ENCODE assay signal across 8 cellular contexts in the genomic region with DNA sequence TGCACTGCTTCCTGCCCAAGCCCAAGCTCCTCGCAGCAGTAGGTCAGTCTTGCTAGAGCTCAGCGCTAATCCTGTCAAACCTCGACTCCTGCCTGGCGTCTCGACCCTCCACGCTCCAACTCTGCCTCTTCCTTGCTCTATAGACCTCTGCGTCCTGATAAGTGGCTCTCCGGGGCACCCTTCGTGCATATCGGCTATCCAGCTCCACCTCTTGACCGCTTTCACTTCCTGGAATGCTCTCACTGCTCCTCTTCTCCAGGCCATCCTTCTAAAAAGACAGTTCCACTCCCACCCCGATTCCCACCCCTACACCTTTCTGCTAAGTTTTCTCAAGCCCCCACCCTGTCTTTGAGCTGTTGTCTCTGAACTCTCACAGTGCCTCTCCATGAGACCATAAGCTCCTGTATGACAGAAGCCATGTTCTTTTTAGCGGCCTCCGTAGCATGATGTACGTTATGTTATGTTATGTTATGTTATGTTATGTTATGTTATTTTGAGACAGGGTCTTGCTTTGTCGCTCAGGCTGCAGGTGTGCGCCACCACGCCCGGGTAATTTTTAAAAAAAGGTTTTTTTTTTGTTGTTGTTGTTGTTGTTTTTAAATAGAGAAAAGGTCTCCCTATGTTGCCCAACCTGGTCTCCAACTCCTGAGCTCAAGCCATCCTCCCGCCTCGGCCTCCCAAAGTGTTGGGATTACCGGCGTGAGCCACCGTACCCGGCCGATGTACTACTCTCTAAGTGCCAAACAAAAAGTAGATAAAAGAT. TPM values are rescaled to one million over a fixed set of nuclear protein-coding genes. Genes with fewer than 3 reads are reported as not detected.
DNase-seq lines count a peak whose midpoint lies in the region; TF ChIP-seq lines count a peak whose summit lies in the region.

No MANE protein-coding gene starts in this region.

- DNase-seq in GM03348 (ENCODE audit: low spot score) = peak; percentile 63
- DNase-seq in T-helper 9 cell = peak; percentile 10
- DNase-seq in fibroblast of mammary gland (ENCODE audit: low read depth) = peak; percentile 45
- no peak for DNase-seq in neuronal stem cell (ENCODE audit: low spot score)
- no peak for DNase-seq in NCI-H1417 treated with DMSO at 0.1 percent for 48 hours (lab: John Stamatoyannopoulos, UW)
- DNase-seq in globus pallidus (ENCODE audit: low spot score) = no peak
- DNase-seq in putamen (ENCODE audit: low spot score) = no peak

- H2BK12ac ChIP-seq in neuronal stem cell (ENCODE audit: low read length) = no peak overlapping the region

- H3K4me1 ChIP-seq in HUES64 (ENCODE audit: insufficient read depth, low read length) (peaks cover 19% of the 10 kb centered on the region), neuronal stem cell (ENCODE audit: control insufficient read depth in 2 of 2, insufficient read depth in 1 of 2, low read depth in 1 of 2, low read length in 2 of 2) (peaks cover 18 to 22% of the 10 kb centered on the region in 2 donors)

- H2BK5ac ChIP-seq in neuronal stem cell (ENCODE audit: low read length) = peak overlapping the region; percentile 83

- H4K91ac ChIP-seq in neuronal stem cell (ENCODE audit: low read depth, low read length, poor library complexity) = no peak overlapping the region

- H3K9ac ChIP-seq in HUES64 (ENCODE audit: low read depth, low read length) (peak overlapping the region; percentile 72), neuronal stem cell (ENCODE audit: low read depth, low read length, poor library complexity) (peak overlapping the region; percentile 98)

- peak overlapping the region; percentile 99 for H3K23ac ChIP-seq in neuronal stem cell (ENCODE audit: low read depth, low read length, poor library complexity)

- H3K4me2 ChIP-seq in neuronal stem cell (ENCODE audit: insufficient read depth, low read length, poor library complexity, severe bottlenecking) = peak overlapping the region; percentile 90

- H3K27ac ChIP-seq in HUES64 (ENCODE audit: low read depth, low read length) = peak overlapping the region; percentile 80; the same call in 1 of the 2 replicates
- H3K27ac ChIP-seq in neuronal stem cell (replicated peaks; ENCODE audit: low read length) = peak overlapping the region; percentile 82

- H3K9me3 ChIP-seq in HUES64 (ENCODE audit: insufficient read depth, low read depth, low read length) (no peaks in the 10 kb centered on the region), neuronal stem cell (replicated peaks in 1 of 2; ENCODE audit: control insufficient read depth in 2 of 2, insufficient read depth in 1 of 2, low read depth in 1 of 2, low read length in 2 of 2) (no peaks in the 10 kb centered on the region)

- H4K8ac ChIP-seq in neuronal stem cell (ENCODE audit: low read depth, low read length) = no peak overlapping the region

- H2AFZ ChIP-seq in neuronal stem cell (ENCODE audit: low read length) = peak overlapping the region; percentile 88

- H3K36me3 ChIP-seq in HUES64 (ENCODE audit: insufficient read depth, low read length) = 0 out of 2 replicates have a peak, but pooled peaks cover 4% of the 10 kb centered on the region
- H3K36me3 ChIP-seq in neuronal stem cell (replicated peaks in 1 of 2; ENCODE audit: control insufficient read depth in 2 of 2, insufficient read depth in 2 of 2, low read length in 2 of 2) = peaks cover 0 to 5% of the 10 kb centered on the region in 2 donors

- TF ChIP-seq CTCF in fibroblast of mammary gland (conservative IDR thresholded peaks at IDR 0.05; ENCODE audit: control insufficient read depth, insufficient read depth, low read depth, low read length) = no peak

- H3K4ac ChIP-seq in neuronal stem cell (ENCODE audit: low read length) = no peak overlapping the region

- H3K27me3 ChIP-seq in HUES64 (ENCODE audit: insufficient read depth, low read length) (no peaks in the 10 kb centered on the region), neuronal stem cell (ENCODE audit: control insufficient read depth in 3 of 3, insufficient read depth in 3 of 3, low read depth in 1 of 3, low read length in 3 of 3) (no peaks in the 10 kb centered on the region)

- WGBS in HUES64 = 27% methylated on average over 24 of the region's 26 CpGs
- no CpG with 5 or more reads among the region's 26 CpGs for WGBS in neuronal stem cell (ENCODE audit: extremely low coverage in 2 of 2, insufficient read length in 2 of 2, insufficient replicate concordance in 1 of 2), 2 donors

- H3K79me1 ChIP-seq in neuronal stem cell (ENCODE audit: low read depth, low read length) = peaks cover 7% of the 10 kb centered on the region

- H3K4me3 ChIP-seq in HUES64 (ENCODE audit: low read length) (peak overlapping the region; percentile 70), fibroblast of mammary gland (ENCODE audit: control insufficient read depth, low read depth, low read length) (peak overlapping the region; percentile 98), neuronal stem cell (ENCODE audit: low read length in 2 of 2) (peak overlapping the region; percentile 78 to 97)

- H2BK120ac ChIP-seq in neuronal stem cell (ENCODE audit: low read depth, low read length) = no peak overlapping the region

- peak overlapping the region; percentile 1 for H2AK5ac ChIP-seq in neuronal stem cell (ENCODE audit: low read depth, low read length)

- H2BK15ac ChIP-seq in neuronal stem cell (ENCODE audit: low read length) = no peak overlapping the region

- peak overlapping the region; percentile 10 for H3K14ac ChIP-seq in neuronal stem cell (ENCODE audit: low read length)

- H3K18ac ChIP-seq in neuronal stem cell (ENCODE audit: low read length) = peak overlapping the region; percentile 89

RNA-seq across cellular contexts. Expression of a gene that starts 0.6 kb away (rescaled TPM):
- polyA plus RNA-seq in HUES64 (2013, experiment 1 of 2) = 28.8 TPM
- 30.6 TPM for polyA plus RNA-seq in HUES64 (2013, experiment 2 of 2)
- 49.2 TPM for polyA plus RNA-seq in neuronal stem cell (2013, experiment 1 of 2)
- 48.1 TPM for polyA plus RNA-seq in neuronal stem cell (2013, experiment 2 of 2)

RNA-seq across cellular contexts. Expression of a gene that starts 8.8 kb away (rescaled TPM):
- polyA plus RNA-seq in HUES64 (2013, experiment 1 of 2) = 0.60 TPM
- polyA plus RNA-seq in HUES64 (2013, experiment 2 of 2) = 0.19 TPM
- polyA plus RNA-seq in neuronal stem cell (2013, experiment 1 of 2) = 0.03 TPM
- 0.03 TPM for polyA plus RNA-seq in neuronal stem cell (2013, experiment 2 of 2)

RNA-seq across cellular contexts. Expression of a gene that starts 27.5 kb away (rescaled TPM):
- 134 TPM for polyA plus RNA-seq in HUES64 (2013, experiment 1 of 2)
- polyA plus RNA-seq in HUES64 (2013, experiment 2 of 2) = 125 TPM
- 125 TPM for polyA plus RNA-seq in neuronal stem cell (2013, experiment 1 of 2)
- 122 TPM for polyA plus RNA-seq in neuronal stem cell (2013, experiment 2 of 2)

RNA-seq across cellular contexts. Expression of a gene that starts 54.5 kb away (rescaled TPM):
- 32.5 TPM for polyA plus RNA-seq in HUES64 (2013, experiment 1 of 2)
- polyA plus RNA-seq in HUES64 (2013, experiment 2 of 2) = 32.1 TPM
- 40.1 TPM for polyA plus RNA-seq in neuronal stem cell (2013, experiment 1 of 2)
- polyA plus RNA-seq in neuronal stem cell (2013, experiment 2 of 2) = 38.0 TPM

RNA-seq across cellular contexts. Expression of a gene that starts 55.2 kb away (rescaled TPM):
- polyA plus RNA-seq in HUES64 (2013, experiment 1 of 2) = 3.3 TPM
- 4.5 TPM for polyA plus RNA-seq in HUES64 (2013, experiment 2 of 2)
- polyA plus RNA-seq in neuronal stem cell (2013, experiment 1 of 2) = 15.9 TPM
- polyA plus RNA-seq in neuronal stem cell (2013, experiment 2 of 2) = 15.8 TPM

Comparison
In these comparisons a context has a peak if more than half of its experiments do, and no peak if none do; other contexts are left out.
1. DNase-seq: peak in GM03348 (single experiment), T-helper 9 cell (single experiment) and fibroblast of mammary gland (single experiment); none in neuronal stem cell (single experiment), NCI-H1417 treated with DMSO at 0.1 percent for 48 hours (single experiment), globus pallidus (single experiment) and putamen (single experiment).
2. Peak in every context shown above with its lines, with median percentiles within 50 percentile points of each other: H3K4me3 ChIP-seq.